In the genomic region with DNA sequence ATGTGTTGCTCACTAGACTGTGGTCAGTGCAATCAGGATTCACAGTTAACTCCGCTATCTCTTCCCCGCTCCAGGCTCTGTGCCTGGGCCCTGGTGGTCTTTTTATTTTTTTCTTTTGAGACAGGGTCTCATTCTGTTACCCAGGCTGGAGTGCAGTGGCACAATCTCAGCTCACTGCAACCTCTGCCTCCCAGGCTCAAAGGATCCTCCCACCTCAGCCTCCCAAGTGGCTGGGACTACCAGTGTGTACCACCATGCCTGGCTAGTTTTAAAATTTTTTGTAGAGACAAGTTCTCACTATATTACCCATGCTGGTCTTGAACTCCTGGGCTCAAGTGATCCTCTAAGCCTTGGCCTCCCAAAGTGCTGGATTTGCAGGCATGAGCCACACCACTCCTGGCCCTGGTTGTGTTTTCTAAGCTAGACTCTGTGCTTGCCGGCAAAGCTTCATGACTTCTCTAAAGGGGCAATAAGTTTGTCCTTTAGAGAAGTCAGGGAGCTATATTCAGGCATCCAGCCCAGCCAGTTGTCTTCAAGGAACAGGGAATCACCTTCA, we compare ENCODE assay signal across 10 cellular contexts. TPM values are rescaled to one million over a fixed set of nuclear protein-coding genes. Genes with fewer than 3 reads are reported as not detected.
DNase-seq lines count a peak whose midpoint lies in the region; ATAC-seq and TF ChIP-seq lines count a peak whose summit lies in the region.
"Had no signal": no experiment of that assay in that cellular context is flagged by ENCODE, and none has a peak within 500 bp of the region (broad histone marks: within the 10 kb centered on the region; RNA-seq: fewer than 3 reads in every experiment).

No MANE protein-coding gene starts in this region.

- 33 to 55% (median 45%) methylated on average over 3 of the region's 3 CpGs for WGBS in heart left ventricle, 4 donors
- 71 to 83% (median 74%) methylated on average over 3 of the region's 3 CpGs for WGBS in adrenal gland, 4 donors

- ATAC-seq in heart left ventricle (no peak), left cardiac atrium (no peak), naive B cell (ENCODE audit: low read depth in 2 of 2) (no peak), upper lobe of right lung (no peak), HG02973 (IDR thresholded peaks at IDR 0.05; ENCODE audit: unreplicated experiment) (no peak)

- H3K36me3 Mint-ChIP-seq in naive B cell = peaks cover 13 to 25% of the 10 kb centered on the region in 2 donors

- H3K4me3 Mint-ChIP-seq in naive B cell = peak overlapping the region; percentile 89 to 99 (median 96)

- intact Hi-C loops in heart left ventricle (cut with DNase I) (loop anchor here in 8 of 10 donors (2.0 to 10.0 kb wide), 7 partner anchors 17 to 56 kb away; no protein-coding TSS in a partner anchor), left cardiac atrium (cut with DNase I) (loop anchor here in 1 of 2 donors (5.0 kb wide), 1 partner anchor 51 kb away; no protein-coding TSS in a partner anchor), adrenal gland (cut with DNase I) (no loop called here), upper lobe of right lung (cut with DNase I) (no loop called here)

- peak overlapping the region; percentile 51 to 98 (median 96) for H3K27ac Mint-ChIP-seq in naive B cell

- H3K36me3 ChIP-seq in heart left ventricle (peaks cover 0 to 14% (median 0%) of the 10 kb centered on the region in 9 donors), adrenal gland (replicated peaks in 1 of 2) (no peaks in the 10 kb centered on the region), upper lobe of right lung (no peaks in the 10 kb centered on the region)

- H3K4me3 ChIP-seq in heart left ventricle (peak overlapping the region; percentile 63 to 97 (median 88)), adrenal gland (peak overlapping the region in 1 of 4 donors; percentile 81), upper lobe of right lung (peak overlapping the region; percentile 67)

- no peak for TF ChIP-seq POLR2A in heart left ventricle (IDR thresholded peaks at IDR 0.05)
- no peak for TF ChIP-seq POLR2A in adrenal gland (IDR thresholded peaks at IDR 0.05)

- H3K27me3 Mint-ChIP-seq in naive B cell = no peaks in the 10 kb centered on the region

- H3K27me3 ChIP-seq in heart left ventricle (no peaks in the 10 kb centered on the region), adrenal gland (no peaks in the 10 kb centered on the region), upper lobe of right lung (no peaks in the 10 kb centered on the region)

- peaks cover 0 to 4% (median 0%) of the 10 kb centered on the region in 7 donors for H3K9me3 Mint-ChIP-seq in naive B cell

- peaks cover 69 to 85% (median 78%) of the 10 kb centered on the region in 3 donors for H3K4me1 Mint-ChIP-seq in naive B cell

- no peak for TF ChIP-seq CTCF in heart left ventricle (IDR thresholded peaks at IDR 0.05)
- TF ChIP-seq CTCF in adrenal gland (IDR thresholded peaks at IDR 0.05) = no peak
- no peak for TF ChIP-seq CTCF in upper lobe of right lung (IDR thresholded peaks at IDR 0.05)

- no peak for DNase-seq in heart left ventricle
- DNase-seq in left cardiac atrium = no peak
- peak in 1 of 7 donors; percentile 9 for DNase-seq in adrenal gland
- no peak for DNase-seq in naive B cell
- no peak for DNase-seq in upper lobe of right lung
- no peak for DNase-seq in pons (ENCODE audit: low spot score)
- DNase-seq in iPS-NIHi11 (ENCODE audit: low spot score) = no peak
- DNase-seq: NK-92 treated with Interleukin-12 subunit alpha and Interleukin-12 subunit beta, amount 100 ng/mL, for 24 hours had no signal

- peaks cover 9 to 87% (median 78%) of the 10 kb centered on the region in 12 donors for H3K4me1 ChIP-seq in heart left ventricle
- peaks cover 0 to 21% of the 10 kb centered on the region in 2 donors for H3K4me1 ChIP-seq in adrenal gland (replicated peaks in 1 of 2)
- H3K4me1 ChIP-seq in upper lobe of right lung = peaks cover 45% of the 10 kb centered on the region

- H3K9me3 ChIP-seq in heart left ventricle = no peaks in the 10 kb centered on the region
- no peaks in the 10 kb centered on the region for H3K9me3 ChIP-seq in adrenal gland (replicated peaks in 1 of 3)
- H3K9me3 ChIP-seq in upper lobe of right lung = no peaks in the 10 kb centered on the region

- H3K27ac ChIP-seq in heart left ventricle (peak overlapping the region; percentile 84 to 99 (median 96)), adrenal gland (peak overlapping the region; percentile 7 to 82 (median 65)), upper lobe of right lung (peak overlapping the region; percentile 82)
- H3K27ac ChIP-seq: C4-2B had no signal

RNA-seq across cellular contexts. Expression of gene RCSD1, which starts 1.4 kb away (rescaled TPM):
- total RNA-seq in heart left ventricle (10 to 100 TPM; 25.0 to 51.5 (median 38.1) TPM), left cardiac atrium (10 to 100 TPM; 33.6 to 38.7 TPM), adrenal gland (10 to 100 TPM in 6 of 8 donors, 1 to 10 TPM in 2; 8.5 to 15.4 (median 11.9) TPM), upper lobe of right lung (14.8 TPM)
- polyA plus RNA-seq in heart left ventricle (10 to 100 TPM; 14.1 to 14.2 TPM), adrenal gland (1 to 10 TPM; 3.3 to 8.8 (median 5.0) TPM), naive B cell (ENCODE audit: low read depth in 6 of 6) (100 to 1,000 TPM; 273 to 418 (median 333) TPM)

Comparison
In these comparisons a context has a peak if more than half of its experiments do, and no peak if none do; other contexts are left out.
1. intact Hi-C loops: an anchor here in heart left ventricle (2.0 to 10.0 kb wide); none called in adrenal gland and upper lobe of right lung.